ENCODE assay signal across 1 cellular context in genomic region chr6:81263531-81264168, GRCh38.
TF ChIP-seq lines count a peak whose summit lies in the region.

No MANE protein-coding gene starts in this region.

TF ChIP-seq in HepG2, 621 proteins besides CTCF, POLR2A, EP300 and RAD21 (continued from another document):
- TF ChIP-seq ZNF18 (CRISPR knock-in tag; IDR thresholded peaks at IDR 0.05; ENCODE audit: insufficient replicate concordance) = no peak
- TF ChIP-seq HNF1A (IDR thresholded peaks at IDR 0.05; ENCODE audit: low read depth) = no peak
- TF ChIP-seq HNF1A (CRISPR knock-in tag; IDR thresholded peaks at IDR 0.05; ENCODE audit: borderline replicate concordance) = no peak
TF ChIP-seq in HepG2: peak in this region for 0.
